Comparison of ENCODE assay signal across 12 cellular contexts in genomic region chr17:74332763-74333220, GRCh38.
DNase-seq lines count a peak whose midpoint lies in the region.
"Had no signal": no experiment of that assay in that cellular context is flagged by ENCODE, and none has a peak within 500 bp of the region (broad histone marks: within the 10 kb centered on the region; RNA-seq: fewer than 3 reads in every experiment).

No MANE protein-coding gene starts in this region.

- H3K27ac ChIP-seq in angular gyrus (ENCODE audit: low read depth, low read length): peak overlapping the region; percentile 6
- peak overlapping the region; percentile 44 for H3K27ac ChIP-seq in substantia nigra (ENCODE audit: low read depth, low read length, poor library complexity, severe bottlenecking)
- H3K27ac ChIP-seq: heart right ventricle, ovary had no signal

- DNase-seq in NCI-H1105 (lab: John Stamatoyannopoulos, UW) (peak; percentile 81), NCI-H345 treated with DMSO at 0.1 percent for 48 hours (lab: John Stamatoyannopoulos, UW; ENCODE audit: unreplicated experiment) (peak; percentile 96), substantia nigra (lab: John Stamatoyannopoulos, UW) (no peak), hippocampal formation (lab: John Stamatoyannopoulos, UW) (no peak), T-helper 2 cell (no peak)
- no peak for DNase-seq in activated CD4-positive, alpha-beta T cell treated with anti-CD3 and anti-CD28 coated beads, Interleukin-2, amount 50 U/mL, for 48 hours
- DNase-seq: activated CD4-positive, CD25-positive, alpha-beta regulatory T cell; heart right ventricle; mammary epithelial cell; ovary; stimulated activated CD4-positive, alpha-beta T cell treated with anti-CD3 and anti-CD28 coated beads, Interleukin-1b, Interleukin-23, amount 100 ng/mL, for 48 hours had no signal

Comparison
In these comparisons a context has a peak if more than half of its experiments do, and no peak if none do; other contexts are left out.
1. DNase-seq: peak in NCI-H1105 (single experiment) and NCI-H345 treated with DMSO at 0.1 percent for 48 hours (single experiment); none in substantia nigra (0 of 49), hippocampal formation (0 of 2), T-helper 2 cell (0 of 5) and activated CD4-positive, alpha-beta T cell treated with anti-CD3 and anti-CD28 coated beads, Interleukin-2, amount 50 U/mL, for 48 hours (0 of 2).